Comparison of ENCODE assay signal across 15 cellular contexts in genomic region chr4:183355405-183355804, GRCh38. TPM values are rescaled to one million over a fixed set of nuclear protein-coding genes. Genes with fewer than 3 reads are reported as not detected.
DNase-seq lines count a peak whose midpoint lies in the region; ATAC-seq and TF ChIP-seq lines count a peak whose summit lies in the region.
"Had no signal": no experiment of that assay in that cellular context is flagged by ENCODE, and none has a peak within 500 bp of the region (broad histone marks: within the 10 kb centered on the region; RNA-seq: fewer than 3 reads in every experiment).

No MANE protein-coding gene starts in this region.

- no peak overlapping the region for H3K4me3 Mint-ChIP-seq in activated naive CD8-positive, alpha-beta T cell treated with anti-CD3 and anti-CD28 coated beads, Interleukin-2, amount 50 U/mL, for 24 hours
- H3K4me3 Mint-ChIP-seq: neural crest cell, WTC11 had no signal

- no peaks in the 10 kb centered on the region for H3K9me3 ChIP-seq in adipocyte (ENCODE audit: control insufficient read depth, low read length)
- H3K9me3 ChIP-seq in left ventricle myocardium inferior (replicated peaks) = no peaks in the 10 kb centered on the region
- H3K9me3 ChIP-seq: tibial nerve had no signal

- DNase-seq in NCI-H2227 treated with DMSO at 0.1 percent for 48 hours (lab: John Stamatoyannopoulos, UW) (peak; percentile 4), NCI-H2227 (lab: John Stamatoyannopoulos, UW; ENCODE audit: unreplicated experiment) (no peak), adipocyte (ENCODE audit: low read depth) (peak; percentile 6), foreskin melanocyte (peak; percentile 34), HuH-7 (ENCODE audit: low spot score) (no peak), left ventricle myocardium inferior (no peak)
- DNase-seq in activated naive CD8-positive, alpha-beta T cell treated with anti-CD3 and anti-CD28 coated beads, Interleukin-2, amount 50 U/mL, for 24 hours = no peak
- DNase-seq: ACHN, DMS 273 treated with DMSO at 0.1 percent for 48 hours had no signal

- H3K4me3 ChIP-seq in adipocyte (ENCODE audit: low read length) (no peak overlapping the region), left ventricle myocardium inferior (no peak overlapping the region)
- H3K4me3 ChIP-seq: SK-N-MC, tibial nerve had no signal

- H3K9ac ChIP-seq in adipocyte (ENCODE audit: low read length) = no peak overlapping the region

- no peak for TF ChIP-seq CTCF in left ventricle myocardium inferior (IDR thresholded peaks at IDR 0.05; ENCODE audit: borderline replicate concordance)

- no peak overlapping the region for H3K27ac Mint-ChIP-seq in activated naive CD8-positive, alpha-beta T cell treated with anti-CD3 and anti-CD28 coated beads, Interleukin-2, amount 50 U/mL, for 24 hours
- H3K27ac Mint-ChIP-seq: activated naive CD4-positive, alpha-beta T cell treated with anti-CD3 and anti-CD28 coated beads, Interleukin-2, amount 50 U/mL, for 72 hours; WTC11 had no signal

- intact Hi-C loops in left ventricle myocardium inferior (cut with micrococcal nuclease) = no loop called here

- H3K4me1 ChIP-seq in adipocyte (ENCODE audit: control insufficient read depth, insufficient read depth, low read length) (peaks cover 20% of the 10 kb centered on the region), left ventricle myocardium inferior (no peaks in the 10 kb centered on the region)
- H3K4me1 ChIP-seq: tibial nerve had no signal

- H3K27me3 ChIP-seq in adipocyte (replicated peaks; ENCODE audit: control insufficient read depth, insufficient read depth, low read length) = peaks cover 11% of the 10 kb centered on the region
- peaks cover 26% of the 10 kb centered on the region for H3K27me3 ChIP-seq in left ventricle myocardium inferior (ENCODE audit: low read depth)
- H3K27me3 ChIP-seq: tibial nerve had no signal

- H3K4me1 Mint-ChIP-seq in activated naive CD8-positive, alpha-beta T cell treated with anti-CD3 and anti-CD28 coated beads, Interleukin-2, amount 50 U/mL, for 24 hours = peaks cover 1% of the 10 kb centered on the region

- ATAC-seq in activated naive CD8-positive, alpha-beta T cell treated with anti-CD3 and anti-CD28 coated beads, Interleukin-2, amount 50 U/mL, for 24 hours = no peak
- no peak for ATAC-seq in HG03354 (IDR thresholded peaks at IDR 0.05; ENCODE audit: poor library complexity, severe bottlenecking, unreplicated experiment)
- ATAC-seq: activated naive CD4-positive, alpha-beta T cell treated with anti-CD3 and anti-CD28 coated beads, Interleukin-2, amount 50 U/mL, for 72 hours; WTC11 had no signal

- no peaks in the 10 kb centered on the region for H3K9me3 Mint-ChIP-seq in activated naive CD8-positive, alpha-beta T cell treated with anti-CD3 and anti-CD28 coated beads, Interleukin-2, amount 50 U/mL, for 24 hours

- H3K36me3 Mint-ChIP-seq in activated naive CD8-positive, alpha-beta T cell treated with anti-CD3 and anti-CD28 coated beads, Interleukin-2, amount 50 U/mL, for 24 hours (ENCODE audit: low read depth) = no peaks in the 10 kb centered on the region
- H3K36me3 Mint-ChIP-seq: activated naive CD4-positive, alpha-beta T cell treated with anti-CD3 and anti-CD28 coated beads, Interleukin-2, amount 50 U/mL, for 72 hours; WTC11 had no signal

- H3K36me3 ChIP-seq in adipocyte (ENCODE audit: control insufficient read depth, insufficient read depth, low read length, severe bottlenecking) = no peaks in the 10 kb centered on the region
- H3K36me3 ChIP-seq in left ventricle myocardium inferior = no peaks in the 10 kb centered on the region
- H3K36me3 ChIP-seq: tibial nerve had no signal

- no peak overlapping the region for H3K27ac ChIP-seq in left ventricle myocardium inferior (replicated peaks)
- H3K27ac ChIP-seq: SK-N-MC, tibial nerve had no signal

- H3K27me3 Mint-ChIP-seq in activated naive CD8-positive, alpha-beta T cell treated with anti-CD3 and anti-CD28 coated beads, Interleukin-2, amount 50 U/mL, for 24 hours = peaks cover 9% of the 10 kb centered on the region

RNA-seq across cellular contexts. Expression of gene CLDN24, which starts 33.2 kb away (rescaled TPM):
- not detected for total RNA-seq in left ventricle myocardium inferior
- total RNA-seq: activated naive CD4-positive, alpha-beta T cell treated with anti-CD3 and anti-CD28 coated beads, Interleukin-2, amount 50 U/mL, for 72 hours; neural crest cell; tibial nerve; WTC11 had no signal

RNA-seq across cellular contexts. Expression of gene CLDN22, which starts 35.3 kb away (rescaled TPM):
- total RNA-seq in left ventricle myocardium inferior = not detected
- total RNA-seq: activated naive CD4-positive, alpha-beta T cell treated with anti-CD3 and anti-CD28 coated beads, Interleukin-2, amount 50 U/mL, for 72 hours; neural crest cell; tibial nerve; WTC11 had no signal

Comparison
In these comparisons a context has a peak if more than half of its experiments do, and no peak if none do; other contexts are left out.
1. DNase-seq: peak in NCI-H2227 treated with DMSO at 0.1 percent for 48 hours (single experiment), adipocyte (single experiment) and foreskin melanocyte (single experiment); none in NCI-H2227 (single experiment), HuH-7 (single experiment), left ventricle myocardium inferior (single experiment) and activated naive CD8-positive, alpha-beta T cell treated with anti-CD3 and anti-CD28 coated beads, Interleukin-2, amount 50 U/mL, for 24 hours (single experiment).